Comparison of ENCODE assay signal across 7 cellular contexts in genomic region chr16:88628512-88628974, GRCh38. TPM values are rescaled to one million over a fixed set of nuclear protein-coding genes. Genes with fewer than 3 reads are reported as not detected.
A peak's percentile ranks its signal among the peaks of the same experiment; 100 is the strongest.
DNase-seq lines count a peak whose midpoint lies in the region; TF ChIP-seq lines count a peak whose summit lies in the region.

No MANE protein-coding gene starts in this region.

- no peaks in the 10 kb centered on the region for H3K4me1 Mint-ChIP-seq in nephron

- peak; percentile 18 to 35 (median 20) for TF ChIP-seq CTCF in nephron (IDR thresholded peaks at IDR 0.05; ENCODE audit: unreplicated experiment in 3 of 3)

- peaks cover 5% of the 10 kb centered on the region for H3K27me3 Mint-ChIP-seq in nephron (ENCODE audit: low read depth)

- H3K9me3 Mint-ChIP-seq in nephron: no peaks in the 10 kb centered on the region

- no peak overlapping the region for H3K4me3 Mint-ChIP-seq in nephron

- DNase-seq in ELR (ENCODE audit: low read depth) (peak; percentile 48), Kasumi-1 (lab: John Stamatoyannopoulos, UW) (peak; percentile 45 to 54), dermis microvascular lymphatic vessel endothelial cell (ENCODE audit: low read depth in 2 of 2) (peak; percentile 46 to 58), GDM1 (lab: John Stamatoyannopoulos, UW) (no peak), OCI-M2 (lab: John Stamatoyannopoulos, UW; ENCODE audit: unreplicated experiment) (no peak)
- DNase-seq in activated T-cell treated with anti-CD3 and anti-CD28 coated beads, Interleukin-2, amount 50 U/mL, for 48 hours: no peak

- H3K27ac Mint-ChIP-seq in nephron: no peak overlapping the region

- H3K36me3 Mint-ChIP-seq in nephron (ENCODE audit: low read depth): peaks cover 40% of the 10 kb centered on the region

RNA-seq across cellular contexts. Expression of gene IL17C, which starts 9.8 kb away (rescaled TPM):
- total RNA-seq in dermis microvascular lymphatic vessel endothelial cell: not detected in 2 replicates

RNA-seq across cellular contexts. Expression of gene CYBA, which starts 22.3 kb away (rescaled TPM):
- 336 and 456 TPM in 2 replicates for total RNA-seq in dermis microvascular lymphatic vessel endothelial cell

RNA-seq across cellular contexts. Expression of gene MVD, which starts 34.3 kb away (rescaled TPM):
- 47.5 and 59.7 TPM in 2 replicates for total RNA-seq in dermis microvascular lymphatic vessel endothelial cell

RNA-seq across cellular contexts. Expression of gene SNAI3, which starts 57.8 kb away (rescaled TPM):
- 0.13 and 0.25 TPM in 2 replicates for total RNA-seq in dermis microvascular lymphatic vessel endothelial cell

RNA-seq across cellular contexts. Expression of gene ZC3H18, which starts 58.3 kb away (rescaled TPM):
- 7.4 and 9.1 TPM in 2 replicates for total RNA-seq in dermis microvascular lymphatic vessel endothelial cell

Comparison
In these comparisons a context has a peak if more than half of its experiments do, and no peak if none do; other contexts are left out.
1. DNase-seq: peak in ELR (single experiment), Kasumi-1 (2 of 2) and dermis microvascular lymphatic vessel endothelial cell (2 of 2); none in GDM1 (single experiment), activated T-cell treated with anti-CD3 and anti-CD28 coated beads, Interleukin-2, amount 50 U/mL, for 48 hours (0 of 2) and OCI-M2 (single experiment).